In genomic region chr17:19470529-19471261, GRCh38 we compare ENCODE assay signal across 10 cellular contexts. TPM values are rescaled to one million over a fixed set of nuclear protein-coding genes. Genes with fewer than 3 reads are reported as not detected.
DNase-seq lines count a peak whose midpoint lies in the region; ATAC-seq lines count a peak whose summit lies in the region.
"Had no signal": no experiment of that assay in that cellular context is flagged by ENCODE, and none has a peak within 500 bp of the region (broad histone marks: within the 10 kb centered on the region; RNA-seq: fewer than 3 reads in every experiment).

No MANE protein-coding gene starts in this region.

- DNase-seq in G401 (ENCODE audit: low spot score) (peak; percentile 78), NCI-H82 (lab: John Stamatoyannopoulos, UW) (peak; percentile 96), left cardiac atrium (peak; percentile 60), sciatic nerve (ENCODE audit: low spot score) (peak; percentile 77), COLO829 (ENCODE audit: low spot score) (no peak), MG63 (no peak)
- no peak for DNase-seq in effector CD4-positive, alpha-beta T cell
- DNase-seq in stimulated activated CD4-positive, alpha-beta T cell treated with anti-CD3 and anti-CD28 coated beads, Interleukin-1b, Interleukin-23, amount 100 ng/mL, for 48 hours: no peak
- DNase-seq: activated CD4-positive, CD25-positive, alpha-beta regulatory T cell treated with anti-CD3 and anti-CD28 coated beads, Interleukin-2, amount 50 U/mL, for 72 hours had no signal

- no peaks in the 10 kb centered on the region for H3K36me3 ChIP-seq in MG63
- H3K36me3 ChIP-seq: HAP-1 had no signal

- H3K4me3 ChIP-seq in MG63: no peak overlapping the region
- H3K4me3 ChIP-seq: HAP-1 had no signal

- no peaks in the 10 kb centered on the region for H3K27me3 ChIP-seq in MG63

- intact Hi-C loops in left cardiac atrium (cut with DNase I) (no loop called here), sciatic nerve (cut with DNase I) (no loop called here)

- in situ Hi-C loops in G401 (cut with HindIII; ENCODE audit: low sequenced_read_pairs): no loop called here

- H3K9me3 ChIP-seq in MG63: no peaks in the 10 kb centered on the region
- H3K9me3 ChIP-seq: HAP-1 had no signal

- ATAC-seq in left cardiac atrium: peak; percentile 89 to 91
- peak; percentile 97 for ATAC-seq in sciatic nerve

RNA-seq across cellular contexts. Expression of gene RNF112, which starts 59.7 kb away (rescaled TPM):
- total RNA-seq in G401 (2014; rRNA removed; shearing (Covaris generic)): 0.18 TPM in 1 of 2 replicates, not detected in the other
- 1 to 10 TPM; 2.5 to 6.8 TPM for total RNA-seq in left cardiac atrium
- 3.9 TPM for total RNA-seq in sciatic nerve
- not detected in 2 replicates for total RNA-seq in MG63 (2014; rRNA removed; shearing (Covaris generic); ENCODE audit: low replicate concordance)

Comparison
In these comparisons a context has a peak if more than half of its experiments do, and no peak if none do; other contexts are left out.
1. DNase-seq: peak in G401 (single experiment), NCI-H82 (single experiment), left cardiac atrium (single experiment) and sciatic nerve (single experiment); none in COLO829 (single experiment), MG63 (single experiment), effector CD4-positive, alpha-beta T cell (single experiment) and stimulated activated CD4-positive, alpha-beta T cell treated with anti-CD3 and anti-CD28 coated beads, Interleukin-1b, Interleukin-23, amount 100 ng/mL, for 48 hours (single experiment).